In the genomic region with DNA sequence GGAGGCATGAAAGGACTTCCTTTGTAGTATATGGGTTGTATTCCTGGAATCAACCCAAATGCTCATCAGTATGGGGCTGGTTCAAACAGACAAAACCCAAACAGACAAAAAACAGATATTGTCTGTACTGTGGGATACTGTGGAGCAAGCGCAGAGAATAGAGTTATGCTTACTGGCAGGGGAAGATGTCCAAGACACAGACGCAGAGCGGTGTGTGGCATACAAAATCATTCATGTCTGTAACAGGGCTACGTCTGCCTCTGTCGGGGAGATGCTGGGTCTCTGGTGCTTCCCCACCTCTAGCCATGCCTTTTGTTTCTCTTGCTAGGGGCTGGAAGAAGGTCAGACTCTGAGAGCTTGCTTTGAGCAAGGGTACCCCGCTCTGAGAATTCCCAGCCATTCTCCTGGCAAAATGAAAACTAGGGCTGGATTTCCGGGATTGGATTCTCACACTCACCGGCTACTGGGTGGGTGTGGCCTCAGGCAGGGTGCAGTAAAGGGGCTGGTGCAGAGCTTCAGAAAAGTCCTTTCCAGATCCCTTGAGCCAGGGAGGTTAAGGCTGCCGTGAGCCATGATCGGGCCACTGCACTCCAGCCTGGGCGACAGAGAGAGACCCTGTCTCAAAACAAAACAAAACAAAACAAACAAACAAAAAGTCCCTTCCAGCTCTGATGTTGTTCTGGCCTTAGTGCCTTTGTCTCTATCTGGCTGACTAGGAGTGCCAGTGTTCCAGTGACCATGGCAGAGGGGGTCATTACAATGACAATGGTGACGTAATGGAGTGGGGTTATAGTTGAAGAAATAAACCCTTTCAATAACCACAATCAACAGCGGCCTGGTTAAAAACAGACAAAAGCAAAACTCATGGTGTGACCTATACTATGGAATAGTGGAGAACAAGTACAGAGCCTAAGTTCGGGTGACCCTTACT, we compare ENCODE assay signal across 9 cellular contexts. TPM values are rescaled to one million over a fixed set of nuclear protein-coding genes. Genes with fewer than 3 reads are reported as not detected.
DNase-seq lines count a peak whose midpoint lies in the region; ATAC-seq and TF ChIP-seq lines count a peak whose summit lies in the region.
"Had no signal": no experiment of that assay in that cellular context is flagged by ENCODE, and none has a peak within 500 bp of the region (broad histone marks: within the 10 kb centered on the region; RNA-seq: fewer than 3 reads in every experiment).

No MANE protein-coding gene starts in this region.

- no peaks in the 10 kb centered on the region for H4K20me1 ChIP-seq in neural cell (ENCODE audit: insufficient read depth)

- peaks cover 71% of the 10 kb centered on the region for H3K27me3 Mint-ChIP-seq in endodermal cell (ENCODE audit: insufficient read depth)

- no peak overlapping the region for H3K27ac ChIP-seq in endodermal cell (ENCODE audit: low read depth, low read length)
- no peak overlapping the region for H3K27ac ChIP-seq in neural cell (ENCODE audit: low read length)
- H3K27ac ChIP-seq: epithelial cell of prostate had no signal

- H3K27me3 ChIP-seq in endodermal cell (ENCODE audit: control insufficient read depth, insufficient read depth, low read length, poor library complexity, severe bottlenecking) (peaks cover 48% of the 10 kb centered on the region), neural cell (ENCODE audit: insufficient read depth, low read depth, low read length) (peaks cover 28% of the 10 kb centered on the region)

- TF ChIP-seq EP300 in neural cell (conservative IDR thresholded peaks at IDR 0.05; ENCODE audit: poor library complexity, severe bottlenecking): no peak

- H3K4me1 ChIP-seq in endodermal cell (ENCODE audit: control insufficient read depth, insufficient read depth, low read length): no peaks in the 10 kb centered on the region

- no peaks in the 10 kb centered on the region for H3K9me3 Mint-ChIP-seq in endodermal cell

- H3K4me3 Mint-ChIP-seq in endodermal cell: no peak overlapping the region

- DNase-seq in EL (peak; percentile 31), NCI-H2227 (lab: John Stamatoyannopoulos, UW; ENCODE audit: unreplicated experiment) (peak; percentile 92), endodermal cell (peak; percentile 94), SKM-1 treated with dmso at 0.1 percent for 144 hours (lab: John Stamatoyannopoulos, UW; ENCODE audit: unreplicated experiment) (no peak)
- no peak for DNase-seq in activated T-cell treated with anti-CD3 and anti-CD28 coated beads, Interleukin-2, amount 50 U/mL, for 48 hours

- no peaks in the 10 kb centered on the region for H3K36me3 Mint-ChIP-seq in endodermal cell (ENCODE audit: low read depth)

- no peaks in the 10 kb centered on the region for H3K79me2 ChIP-seq in neural cell (replicated peaks; ENCODE audit: insufficient read depth, low read length)

- H3K4me3 ChIP-seq in endodermal cell (ENCODE audit: low read length) (no peak overlapping the region), neural cell (ENCODE audit: low read length) (peak overlapping the region; percentile 39)

- no peak overlapping the region for H3K9ac ChIP-seq in endodermal cell (ENCODE audit: extremely low read depth, low read length, poor library complexity, severe bottlenecking)
- H3K9ac ChIP-seq in neural cell (ENCODE audit: low read length): peak overlapping the region; percentile 17

- H2AFZ ChIP-seq in neural cell (ENCODE audit: low read depth, low read length): no peak overlapping the region

- no peak overlapping the region for H3K4me2 ChIP-seq in neural cell (ENCODE audit: low read length)

- TF ChIP-seq CTCF in endodermal cell (conservative IDR thresholded peaks at IDR 0.05): no peak
- no peak for TF ChIP-seq CTCF in neural cell (IDR thresholded peaks at IDR 0.05; ENCODE audit: poor library complexity, severe bottlenecking)

- H3K9me3 ChIP-seq in endodermal cell (ENCODE audit: control insufficient read depth, low read length) (no peaks in the 10 kb centered on the region), neural cell (ENCODE audit: low read length) (no peaks in the 10 kb centered on the region)

- H3K9me2 ChIP-seq in neural cell (ENCODE audit: insufficient read depth, low read length): no peaks in the 10 kb centered on the region

- no peak for TF ChIP-seq RAD21 in neural cell (conservative IDR thresholded peaks at IDR 0.05)

- no peak overlapping the region for H3K27ac Mint-ChIP-seq in endodermal cell

- 38 to 39% methylated on average over 10 to 13 of the region's 14 CpGs for WGBS in endodermal cell (ENCODE audit: insufficient coverage in 1 of 2, insufficient read length in 1 of 2), 2 experiments

- H3F3A ChIP-seq in neural cell (ENCODE audit: insufficient read depth, low read length, poor library complexity, severe bottlenecking): no peaks in the 10 kb centered on the region

- peaks cover 7% of the 10 kb centered on the region for H3K4me1 Mint-ChIP-seq in endodermal cell

- H3K36me3 ChIP-seq in endodermal cell (ENCODE audit: control insufficient read depth, insufficient read depth, low read length): no peaks in the 10 kb centered on the region
- H3K36me3 ChIP-seq in neural cell (ENCODE audit: insufficient read depth, low read length): no peaks in the 10 kb centered on the region

- no peak for ATAC-seq in GM21423 (IDR thresholded peaks at IDR 0.05; ENCODE audit: unreplicated experiment)
- ATAC-seq in HG03108 (IDR thresholded peaks at IDR 0.05; ENCODE audit: unreplicated experiment): no peak

TF ChIP-seq in neural cell, 6 proteins besides CTCF, POLR2A, EP300 and RAD21:
- TF ChIP-seq MXI1 (conservative IDR thresholded peaks at IDR 0.05; ENCODE audit: poor library complexity, severe bottlenecking) (no peak), SMC3 (conservative IDR thresholded peaks at IDR 0.05; ENCODE audit: poor library complexity) (no peak)

RNA-seq across cellular contexts. Expression of a gene that starts 2.9 kb away (rescaled TPM):
- total RNA-seq in endodermal cell: under 1 TPM in 1 of 2 donors, not detected in 1; 0.55 TPM
- 4.5 TPM for polyA plus RNA-seq in endodermal cell (2013, experiment 1 of 2)
- polyA plus RNA-seq in endodermal cell (2013, experiment 2 of 2): 3.9 TPM
- 13.2 and 14.0 TPM in 2 replicates for polyA plus RNA-seq in neural cell
- polyA minus RNA-seq in neural cell: 4.6 and 6.6 TPM in 2 replicates

Comparison
In these comparisons a context has a peak if more than half of its experiments do, and no peak if none do; other contexts are left out.
1. DNase-seq: peak in EL (single experiment), NCI-H2227 (single experiment) and endodermal cell (single experiment); none in activated T-cell treated with anti-CD3 and anti-CD28 coated beads, Interleukin-2, amount 50 U/mL, for 48 hours (0 of 2) and SKM-1 treated with dmso at 0.1 percent for 144 hours (single experiment).